Comparison of ENCODE assay signal across 8 cellular contexts in the genomic region with DNA sequence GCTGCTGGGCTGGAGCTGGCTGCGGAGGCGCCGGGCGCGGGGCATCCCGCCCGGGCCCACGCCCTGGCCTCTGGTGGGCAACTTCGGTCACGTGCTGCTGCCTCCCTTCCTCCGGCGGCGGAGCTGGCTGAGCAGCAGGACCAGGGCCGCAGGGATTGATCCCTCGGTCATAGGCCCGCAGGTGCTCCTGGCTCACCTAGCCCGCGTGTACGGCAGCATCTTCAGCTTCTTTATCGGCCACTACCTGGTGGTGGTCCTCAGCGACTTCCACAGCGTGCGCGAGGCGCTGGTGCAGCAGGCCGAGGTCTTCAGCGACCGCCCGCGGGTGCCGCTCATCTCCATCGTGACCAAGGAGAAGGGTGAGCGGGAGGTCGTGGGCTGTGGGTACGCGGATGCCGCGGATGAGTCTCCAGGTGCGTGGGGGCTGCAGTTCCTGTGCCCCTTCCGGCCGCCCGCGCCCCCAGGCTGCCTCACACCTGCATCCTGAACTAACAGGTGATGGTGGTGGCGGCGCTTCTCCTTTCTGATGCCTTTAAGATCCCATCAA. TPM values are rescaled to one million over a fixed set of nuclear protein-coding genes. Genes with fewer than 3 reads are reported as not detected.
DNase-seq lines count a peak whose midpoint lies in the region; ATAC-seq and TF ChIP-seq lines count a peak whose summit lies in the region.

No MANE protein-coding gene starts in this region.

- H3K4me3 Mint-ChIP-seq in Caco-2 (ENCODE audit: unreplicated experiment) (peak overlapping the region; percentile 85), brain (peak overlapping the region; percentile 82 to 93 (median 87))

- H3K27me3 ChIP-seq in Caco-2 (replicated peaks; ENCODE audit: control insufficient read depth, insufficient read depth, low read length), result no peaks in the 10 kb centered on the region
- H3K27me3 ChIP-seq in HAP-1 (ENCODE audit: low read depth), result no peaks in the 10 kb centered on the region
- H3K27me3 ChIP-seq in SJSA1 (replicated peaks), result no peaks in the 10 kb centered on the region
- no peaks in the 10 kb centered on the region for H3K27me3 ChIP-seq in lower lobe of right lung (ENCODE audit: low read depth)

- H3K27ac Mint-ChIP-seq in Caco-2 (ENCODE audit: unreplicated experiment), result no peak overlapping the region
- H3K27ac Mint-ChIP-seq in brain, result peak overlapping the region in 4 of 5 experiments; percentile 4 to 75 (median 22)

- BruUV-seq in Caco-2 (replicated peaks; lab: Mats Ljungman, UMichigan), result no TSS peak

- POLR2A ChIA-PET in Caco-2 (lab: Charles Lee), result interaction anchor here (0.6 kb wide), 1 partner anchor 248 kb away, joined by 21 read pairs; no protein-coding TSS in a partner anchor

- H3K4me3 ChIP-seq in Caco-2 (ENCODE audit: low read depth, low read length) (peak overlapping the region; percentile 52), HAP-1 (peak overlapping the region; percentile 50), SJSA1 (peak overlapping the region; percentile 69), lower lobe of right lung (peak overlapping the region; percentile 87)

- CTCF ChIA-PET in Caco-2 (lab: Charles Lee), result no interaction called here

- ATAC-seq in lower lobe of right lung, result peak; percentile 6 to 13
- no peak for ATAC-seq in GM18907 (IDR thresholded peaks at IDR 0.05; ENCODE audit: unreplicated experiment)

- TF ChIP-seq CTCF in Caco-2 (IDR thresholded peaks at IDR 0.05; ENCODE audit: insufficient read depth in 1 of 2, low read depth in 1 of 2, low read length in 1 of 2, severe bottlenecking in 1 of 2, unreplicated experiment in 1 of 2) (no peak), brain (conservative IDR thresholded peaks at IDR 0.05) (no peak), lower lobe of right lung (IDR thresholded peaks at IDR 0.05) (no peak)

- DNase-seq in Caco-2, result peak in 1 of 2 experiments; percentile 31
- no peak for DNase-seq in HAP-1 (ENCODE audit: low spot score in 2 of 2)
- no peak for DNase-seq in SJSA1 (ENCODE audit: low read depth in 1 of 2, low spot score in 2 of 2)
- DNase-seq in lower lobe of right lung, result peak; percentile 52
- peak; percentile 50 for DNase-seq in stimulated activated CD8-positive, alpha-beta memory T cell treated with anti-CD3 and anti-CD28 coated beads, Interleukin-4, amount 100 ng/mL, for 48 hours
- DNase-seq in COLO829 (ENCODE audit: low spot score), result no peak

- H3K4me1 ChIP-seq in Caco-2 (0 out of 2 replicates have a peak, but pooled peaks cover 3% of the 10 kb centered on the region), HAP-1 (peaks cover 24% of the 10 kb centered on the region), SJSA1 (replicated peaks) (peaks cover 14% of the 10 kb centered on the region), lower lobe of right lung (peaks cover 16% of the 10 kb centered on the region)

- H3K36me3 Mint-ChIP-seq in Caco-2 (ENCODE audit: insufficient read depth, unreplicated experiment) (peaks cover 5% of the 10 kb centered on the region), brain (peaks cover 27% of the 10 kb centered on the region)

- peaks cover 8% of the 10 kb centered on the region for H3K27me3 Mint-ChIP-seq in Caco-2 (ENCODE audit: insufficient read depth, unreplicated experiment)
- peaks cover 4% of the 10 kb centered on the region for H3K27me3 Mint-ChIP-seq in brain

- peaks cover 14% of the 10 kb centered on the region for H3K4me1 Mint-ChIP-seq in Caco-2 (ENCODE audit: low read depth, unreplicated experiment)
- peaks cover 36% of the 10 kb centered on the region for H3K4me1 Mint-ChIP-seq in brain

- H3K9me3 Mint-ChIP-seq in Caco-2 (ENCODE audit: unreplicated experiment) (no peaks in the 10 kb centered on the region), brain (peaks cover 0 to 4% (median 0%) of the 10 kb centered on the region in 5 experiments)

- H3K36me3 ChIP-seq in Caco-2 (ENCODE audit: control insufficient read depth, insufficient read depth, low read length) (no peaks in the 10 kb centered on the region), HAP-1 (replicated peaks) (no peaks in the 10 kb centered on the region), SJSA1 (no peaks in the 10 kb centered on the region), lower lobe of right lung (no peaks in the 10 kb centered on the region)

- H3K27ac ChIP-seq in SJSA1 (peak overlapping the region; percentile 20; the same call in 1 of the 2 replicates), lower lobe of right lung (peak overlapping the region; percentile 84)

- intact Hi-C loops in Caco-2 (cut with micrococcal nuclease; ENCODE audit: unreplicated experiment), result loop anchor here (5.0 kb wide), 1 partner anchor 55 kb away; a partner anchor contains a TSS
- intact Hi-C loops in lower lobe of right lung (cut with DNase I), result no loop called here

- H3K9me3 ChIP-seq in Caco-2 (no peaks in the 10 kb centered on the region), HAP-1 (no peaks in the 10 kb centered on the region), SJSA1 (replicated peaks) (0 out of 2 replicates have a peak, but pooled peaks cover 3% of the 10 kb centered on the region), lower lobe of right lung (no peaks in the 10 kb centered on the region)

- in situ Hi-C loops in HAP-1 (cut with MboI; ENCODE audit: low sequenced_read_pairs), result no loop called here

RNA-seq across cellular contexts. Expression of a gene that starts 0.5 kb away (rescaled TPM):
- total RNA-seq in Caco-2 (2022), result 1.4 and 1.7 TPM in 2 replicates
- 9.3 and 10.4 TPM in 2 replicates for total RNA-seq in SJSA1 (2014; rRNA removed; shearing (Covaris generic))
- polyA plus RNA-seq in brain (ENCODE audit: insufficient read depth, low read depth, low replicate concordance), result 3.1 TPM
- 11.0 TPM for total RNA-seq in lower lobe of right lung

RNA-seq across cellular contexts. Expression of a gene that starts 57.8 kb away (rescaled TPM):
- total RNA-seq in Caco-2 (2022), result 35.8 and 38.1 TPM in 2 replicates
- 7.8 and 13.0 TPM in 2 replicates for total RNA-seq in SJSA1 (2014; rRNA removed; shearing (Covaris generic))
- polyA plus RNA-seq in brain (ENCODE audit: insufficient read depth, low read depth, low replicate concordance), result 56.5 TPM
- 48.2 TPM for total RNA-seq in lower lobe of right lung

Comparison
In these comparisons a context has a peak if more than half of its experiments do, and no peak if none do; other contexts are left out.
1. DNase-seq: peak in lower lobe of right lung (single experiment) and stimulated activated CD8-positive, alpha-beta memory T cell treated with anti-CD3 and anti-CD28 coated beads, Interleukin-4, amount 100 ng/mL, for 48 hours (single experiment); none in HAP-1 (0 of 2), SJSA1 (0 of 2) and COLO829 (single experiment).
2. Peak in every context shown above with its lines, with median percentiles within 50 percentile points of each other: H3K4me3 ChIP-seq.